ENCODE assay signal across 9 cellular contexts in the genomic region with DNA sequence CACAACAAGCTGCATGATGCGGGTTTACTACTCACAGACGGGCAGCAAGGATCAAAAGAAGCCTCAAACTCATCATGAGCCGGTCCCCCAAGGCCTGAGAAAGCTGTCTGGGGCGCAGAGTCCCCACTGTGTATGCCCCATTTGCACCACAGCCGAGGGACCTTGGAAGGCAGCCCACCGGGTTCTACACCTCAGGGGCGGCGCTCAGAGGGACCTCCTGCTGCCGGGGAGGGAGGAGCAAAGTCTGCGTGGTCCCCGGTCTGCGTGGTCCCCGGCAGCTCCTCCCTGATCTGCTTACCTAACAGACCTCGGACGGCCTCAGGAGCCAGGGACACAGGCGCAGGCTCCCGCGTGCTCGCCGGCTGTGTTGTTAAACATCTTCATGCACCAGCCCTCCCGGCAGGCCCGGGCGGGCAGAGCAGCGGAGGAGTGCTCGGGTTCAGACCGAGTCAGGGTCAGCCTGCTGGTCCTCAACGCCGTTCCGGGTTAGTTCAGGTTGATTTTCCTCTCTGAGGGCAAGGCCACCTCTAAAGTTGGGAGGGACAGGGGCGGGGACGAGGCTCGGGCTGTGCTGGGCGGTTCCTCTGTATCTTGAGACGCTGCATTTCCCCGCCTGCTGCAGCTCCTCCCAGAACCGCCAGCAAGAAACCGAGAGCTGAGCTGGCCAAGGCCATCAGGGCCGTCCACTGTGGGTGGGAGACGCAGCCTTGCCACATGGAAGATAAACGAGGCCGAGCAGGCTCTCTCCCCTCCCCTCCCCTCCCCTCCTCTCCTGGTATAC.
DNase-seq lines count a peak whose midpoint lies in the region; ATAC-seq lines count a peak whose summit lies in the region.
"Had no signal": no experiment of that assay in that cellular context is flagged by ENCODE, and none has a peak within 500 bp of the region (broad histone marks: within the 10 kb centered on the region; RNA-seq: fewer than 3 reads in every experiment).

No MANE protein-coding gene starts in this region.

- H3K36me3 Mint-ChIP-seq in activated naive CD4-positive, alpha-beta T cell treated with anti-CD3 and anti-CD28 coated beads, Interleukin-2, amount 50 U/mL, for 72 hours, result no peaks in the 10 kb centered on the region

- H3K27ac Mint-ChIP-seq in activated naive CD4-positive, alpha-beta T cell treated with anti-CD3 and anti-CD28 coated beads, Interleukin-2, amount 50 U/mL, for 72 hours, result no peak overlapping the region

- ATAC-seq in activated naive CD4-positive, alpha-beta T cell treated with anti-CD3 and anti-CD28 coated beads, Interleukin-2, amount 50 U/mL, for 72 hours, result peak; percentile 11 to 77
- peak; percentile 33 for ATAC-seq in stimulated activated naive CD8-positive, alpha-beta T cell treated with anti-CD3 and anti-CD28 coated beads, Interleukin-15, Interleukin-2, amounts not matched to agents 100 U/mL and 50 U/mL, for 24 hours
- no peak for ATAC-seq in HG03097 (IDR thresholded peaks at IDR 0.05; ENCODE audit: low FRiP score, unreplicated experiment)

- H3K9me3 Mint-ChIP-seq in activated naive CD4-positive, alpha-beta T cell treated with anti-CD3 and anti-CD28 coated beads, Interleukin-2, amount 50 U/mL, for 72 hours, result no peaks in the 10 kb centered on the region

- peak; percentile 67 for DNase-seq in activated CD8-positive, alpha-beta memory T cell treated with anti-CD3 and anti-CD28 coated beads for 24 hours
- no peak for DNase-seq in activated CD8-positive, alpha-beta memory T cell treated with anti-CD3 and anti-CD28 coated beads, Interleukin-2, amount 50 U/mL, for 4 hours
- peak in 1 of 2 donors; percentile 48 for DNase-seq in activated naive CD4-positive, alpha-beta T cell treated with anti-CD3 and anti-CD28 coated beads, Interleukin-2, amount 50 U/mL, for 72 hours (ENCODE audit: low spot score in 2 of 2)
- DNase-seq in iPS-NIHi11 (ENCODE audit: low spot score) (peak; percentile 75), SW480 (ENCODE audit: low spot score) (no peak)
- no peak for DNase-seq in stimulated activated naive CD8-positive, alpha-beta T cell treated with anti-CD3 and anti-CD28 coated beads, Interleukin-15, Interleukin-2, amounts not matched to agents 100 U/mL and 50 U/mL, for 24 hours
- no peak for DNase-seq in stimulated activated CD4-positive, alpha-beta T cell treated with anti-CD3 and anti-CD28 coated beads, Interleukin-12 subunit alpha, Interleukin-12 subunit beta, amount 100 ng/mL, for 4 hours
- DNase-seq: T-helper 9 cell had no signal

Comparison
In these comparisons a context has a peak if more than half of its experiments do, and no peak if none do; other contexts are left out.
1. DNase-seq: peak in activated CD8-positive, alpha-beta memory T cell treated with anti-CD3 and anti-CD28 coated beads for 24 hours (single experiment) and iPS-NIHi11 (single experiment); none in activated CD8-positive, alpha-beta memory T cell treated with anti-CD3 and anti-CD28 coated beads, Interleukin-2, amount 50 U/mL, for 4 hours (single experiment), stimulated activated naive CD8-positive, alpha-beta T cell treated with anti-CD3 and anti-CD28 coated beads, Interleukin-15, Interleukin-2, amounts not matched to agents 100 U/mL and 50 U/mL, for 24 hours (single experiment), SW480 (single experiment) and stimulated activated CD4-positive, alpha-beta T cell treated with anti-CD3 and anti-CD28 coated beads, Interleukin-12 subunit alpha, Interleukin-12 subunit beta, amount 100 ng/mL, for 4 hours (single experiment).